In genomic region chr2:10048501-10049171, GRCh38 we compare ENCODE assay signal across 8 cellular contexts. TPM values are rescaled to one million over a fixed set of nuclear protein-coding genes. Genes with fewer than 3 reads are reported as not detected.
DNase-seq lines count a peak whose midpoint lies in the region; ATAC-seq and TF ChIP-seq lines count a peak whose summit lies in the region.

No MANE protein-coding gene starts in this region.

- H3K36me3 Mint-ChIP-seq in activated CD4-positive, alpha-beta T cell treated with anti-CD3 and anti-CD28 coated beads, Interleukin-2, amount 10 ng/mL, durations not matched to agents 24 days and 14 days (ENCODE audit: low read depth) = peaks cover 32% of the 10 kb centered on the region
- H3K36me3 Mint-ChIP-seq in stimulated activated memory B cell treated with anti-CD40 and anti-IgM and Interleukin-4, amounts not matched to agents 10 μg/mL and 1 μg/mL and 100 μg/mL, for 72 hours = peaks cover 32% of the 10 kb centered on the region

- H3K9me3 ChIP-seq in WERI-Rb-1 (ENCODE audit: severe bottlenecking) (peaks cover 6% of the 10 kb centered on the region), heart right ventricle (no peaks in the 10 kb centered on the region)

- H3K4me3 Mint-ChIP-seq in activated CD4-positive, alpha-beta T cell treated with anti-CD3 and anti-CD28 coated beads, Interleukin-2, amount 10 ng/mL, durations not matched to agents 24 days and 14 days = no peak overlapping the region
- no peak overlapping the region for H3K4me3 Mint-ChIP-seq in stimulated activated memory B cell treated with anti-CD40 and anti-IgM and Interleukin-4, amounts not matched to agents 10 μg/mL and 1 μg/mL and 100 μg/mL, for 72 hours

- peak; percentile 77 for DNase-seq in activated CD4-positive, alpha-beta T cell treated with anti-CD3 and anti-CD28 coated beads, Interleukin-2, amount 10 ng/mL, durations not matched to agents 24 days and 14 days
- no peak for DNase-seq in activated CD4-positive, alpha-beta T cell treated with anti-CD3 and anti-CD28 coated beads for 48 hours
- DNase-seq in NAMALWA (ENCODE audit: low spot score) (peak; percentile 63), WERI-Rb-1 (no peak), heart right ventricle (no peak)
- no peak for DNase-seq in stimulated activated CD4-positive, alpha-beta T cell treated with anti-CD3 and anti-CD28 coated beads, Interleukin-4, amount 100 ng/mL, for 24 hours

- peak; percentile 63 for TF ChIP-seq CTCF in WERI-Rb-1 (IDR thresholded peaks at IDR 0.05; ENCODE audit: low read depth, low read length)
- peak; percentile 32 to 79 (median 67) for TF ChIP-seq CTCF in heart right ventricle (IDR thresholded peaks at IDR 0.05)

- peaks cover 8% of the 10 kb centered on the region for H3K4me1 Mint-ChIP-seq in activated CD4-positive, alpha-beta T cell treated with anti-CD3 and anti-CD28 coated beads, Interleukin-2, amount 10 ng/mL, durations not matched to agents 24 days and 14 days
- H3K4me1 Mint-ChIP-seq in stimulated activated memory B cell treated with anti-CD40 and anti-IgM and Interleukin-4, amounts not matched to agents 10 μg/mL and 1 μg/mL and 100 μg/mL, for 72 hours = peaks cover 26% of the 10 kb centered on the region

- peaks cover 5 to 82% (median 65%) of the 10 kb centered on the region in 9 donors for H3K4me1 ChIP-seq in heart right ventricle

- H3K27me3 ChIP-seq in WERI-Rb-1 (ENCODE audit: insufficient read depth, low read depth, severe bottlenecking) (no peaks in the 10 kb centered on the region), heart right ventricle (no peaks in the 10 kb centered on the region)

- H3K36me3 ChIP-seq in WERI-Rb-1 (peaks cover 71% of the 10 kb centered on the region), heart right ventricle (peaks cover 0 to 77% (median 41%) of the 10 kb centered on the region in 9 donors)

- H3K4me3 ChIP-seq in WERI-Rb-1 (ENCODE audit: low read depth, low read length) (no peak overlapping the region), heart right ventricle (peak overlapping the region in 2 of 10 donors; percentile 7)

- H3K27ac ChIP-seq in WERI-Rb-1 (no peak overlapping the region), heart right ventricle (peak overlapping the region in 3 of 10 donors; percentile 14 to 48 (median 17))

- peak in 2 of 8 donors; percentile 23 to 32 for ATAC-seq in heart right ventricle
- ATAC-seq in stimulated activated memory B cell treated with anti-CD40 and anti-IgM and Interleukin-4, amounts not matched to agents 10 μg/mL and 1 μg/mL and 100 μg/mL, for 72 hours = no peak
- ATAC-seq in HG02981 (IDR thresholded peaks at IDR 0.05; ENCODE audit: unreplicated experiment) = no peak

- WGBS in heart right ventricle, 2 donors = 60 to 63% methylated on average over 10 of the region's 10 CpGs

- intact Hi-C loops in activated CD4-positive, alpha-beta T cell treated with anti-CD3 and anti-CD28 coated beads, Interleukin-2, amount 10 ng/mL, durations not matched to agents 24 days and 14 days (cut with micrococcal nuclease) = loop anchor here (1.0 kb wide), 3 partner anchors 64 to 249 kb away; no protein-coding TSS in a partner anchor
- intact Hi-C loops in heart right ventricle (cut with DNase I) = loop anchor here (1.0 to 10.0 kb wide), 7 partner anchors 61 to 236 kb away; no protein-coding TSS in a partner anchor

- no peak overlapping the region for H3K27ac Mint-ChIP-seq in activated CD4-positive, alpha-beta T cell treated with anti-CD3 and anti-CD28 coated beads, Interleukin-2, amount 10 ng/mL, durations not matched to agents 24 days and 14 days
- H3K27ac Mint-ChIP-seq in stimulated activated memory B cell treated with anti-CD40 and anti-IgM and Interleukin-4, amounts not matched to agents 10 μg/mL and 1 μg/mL and 100 μg/mL, for 72 hours = peak overlapping the region; percentile 35

- no peaks in the 10 kb centered on the region for H3K27me3 Mint-ChIP-seq in activated CD4-positive, alpha-beta T cell treated with anti-CD3 and anti-CD28 coated beads, Interleukin-2, amount 10 ng/mL, durations not matched to agents 24 days and 14 days
- no peaks in the 10 kb centered on the region for H3K27me3 Mint-ChIP-seq in stimulated activated memory B cell treated with anti-CD40 and anti-IgM and Interleukin-4, amounts not matched to agents 10 μg/mL and 1 μg/mL and 100 μg/mL, for 72 hours

- H3K9me3 Mint-ChIP-seq in activated CD4-positive, alpha-beta T cell treated with anti-CD3 and anti-CD28 coated beads, Interleukin-2, amount 10 ng/mL, durations not matched to agents 24 days and 14 days = no peaks in the 10 kb centered on the region
- H3K9me3 Mint-ChIP-seq in stimulated activated memory B cell treated with anti-CD40 and anti-IgM and Interleukin-4, amounts not matched to agents 10 μg/mL and 1 μg/mL and 100 μg/mL, for 72 hours = no peaks in the 10 kb centered on the region

RNA-seq across cellular contexts. Expression of gene KLF11, which starts 5.3 kb away (rescaled TPM):
- total RNA-seq in activated CD4-positive, alpha-beta T cell treated with anti-CD3 and anti-CD28 coated beads, Interleukin-2, amount 10 ng/mL, durations not matched to agents 24 days and 14 days = 7.2 and 8.4 TPM in 2 replicates
- total RNA-seq in heart right ventricle = 10 to 100 TPM; 13.3 to 33.7 (median 20.0) TPM
- polyA plus RNA-seq in heart right ventricle = 1 to 10 TPM; 6.1 to 7.2 TPM

RNA-seq across cellular contexts. Expression of gene CYS1, which starts 31.6 kb away (rescaled TPM):
- 0.24 and 0.63 TPM in 2 replicates for total RNA-seq in activated CD4-positive, alpha-beta T cell treated with anti-CD3 and anti-CD28 coated beads, Interleukin-2, amount 10 ng/mL, durations not matched to agents 24 days and 14 days
- 1 to 10 TPM in 9 of 10 donors, under 1 TPM in 1; 0.77 to 7.2 (median 4.2) TPM for total RNA-seq in heart right ventricle
- 1 to 10 TPM in 1 of 2 donors, under 1 TPM in 1; 0.38 to 1.2 TPM for polyA plus RNA-seq in heart right ventricle

Comparison
In these comparisons a context has a peak if more than half of its experiments do, and no peak if none do; other contexts are left out.
1. DNase-seq: peak in activated CD4-positive, alpha-beta T cell treated with anti-CD3 and anti-CD28 coated beads, Interleukin-2, amount 10 ng/mL, durations not matched to agents 24 days and 14 days (single experiment) and NAMALWA (single experiment); none in activated CD4-positive, alpha-beta T cell treated with anti-CD3 and anti-CD28 coated beads for 48 hours (single experiment), WERI-Rb-1 (single experiment), heart right ventricle (0 of 2) and stimulated activated CD4-positive, alpha-beta T cell treated with anti-CD3 and anti-CD28 coated beads, Interleukin-4, amount 100 ng/mL, for 24 hours (single experiment).